Comparison of ENCODE assay signal across 1 cellular context in the genomic region with DNA sequence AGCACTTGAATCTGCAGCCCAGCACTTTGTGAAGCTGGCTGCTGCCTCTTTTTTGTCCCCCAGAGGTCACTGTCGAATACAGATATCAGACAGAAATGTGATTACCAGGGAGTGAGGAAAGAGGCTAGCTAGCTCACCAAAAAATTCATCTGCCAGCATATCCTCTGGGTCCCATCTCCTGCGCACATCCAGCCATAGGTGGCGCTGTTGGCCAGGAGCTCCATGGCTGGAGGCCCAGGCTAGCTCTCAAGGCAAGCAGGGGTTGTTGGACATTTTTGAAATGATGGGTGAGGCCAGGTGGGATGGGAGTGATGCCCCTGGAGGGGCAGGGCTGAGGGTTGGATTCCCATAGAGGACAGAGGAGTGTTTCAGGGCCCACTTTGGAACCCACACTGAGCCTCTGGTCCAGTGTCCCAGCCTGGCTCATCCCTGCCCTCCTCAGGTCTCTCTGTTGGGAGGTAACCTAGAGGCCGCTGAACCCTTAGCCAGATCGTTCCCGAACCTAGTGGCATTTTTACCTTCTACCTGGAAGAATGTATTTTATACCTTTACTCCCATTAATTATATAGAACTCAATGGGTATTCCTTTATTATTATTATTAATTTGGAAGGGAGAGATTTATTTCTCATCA.
TF ChIP-seq lines count a peak whose summit lies in the region.

No MANE protein-coding gene starts in this region.

TF ChIP-seq in GM12878, 131 proteins besides CTCF, POLR2A, EP300 and RAD21 (continued from another document):
- TF ChIP-seq IKZF1 (conservative IDR thresholded peaks at IDR 0.05) (0 out of 2 replicates have a peak, but pooled peaks have one; percentile 7), TARDBP (IDR thresholded peaks at IDR 0.05; ENCODE audit: borderline replicate concordance) (no peak), BMI1 (IDR thresholded peaks at IDR 0.05; ENCODE audit: borderline replicate concordance) (no peak), MEF2A (IDR thresholded peaks at IDR 0.05; ENCODE audit: insufficient read depth, low read depth, low read length) (0 out of 2 replicates have a peak, but pooled peaks have one; percentile 5), STAT1 (conservative IDR thresholded peaks at IDR 0.05) (no peak), CBFB (IDR thresholded peaks at IDR 0.05; ENCODE audit: low read depth) (no peak), CHD1 (IDR thresholded peaks at IDR 0.05; ENCODE audit: low read depth, low read length) (no peak), BHLHE40 (IDR thresholded peaks at IDR 0.05; ENCODE audit: borderline replicate concordance in 1 of 2, low read depth in 2 of 2, low read length in 1 of 2) (0 out of 4 replicates have a peak, but pooled peaks of 1 of the 2 experiments have one; percentile 21), MXI1 (IDR thresholded peaks at IDR 0.05; ENCODE audit: low read depth, low read length) (0 out of 2 replicates have a peak, but pooled peaks have one; percentile 33), SMARCA5 (IDR thresholded peaks at IDR 0.05) (peak; percentile 75; the same call in 1 of the 2 replicates), RCOR1 (conservative IDR thresholded peaks at IDR 0.05; ENCODE audit: low read depth, low read length) (no peak)
- TF ChIP-seq, protein P1, sequence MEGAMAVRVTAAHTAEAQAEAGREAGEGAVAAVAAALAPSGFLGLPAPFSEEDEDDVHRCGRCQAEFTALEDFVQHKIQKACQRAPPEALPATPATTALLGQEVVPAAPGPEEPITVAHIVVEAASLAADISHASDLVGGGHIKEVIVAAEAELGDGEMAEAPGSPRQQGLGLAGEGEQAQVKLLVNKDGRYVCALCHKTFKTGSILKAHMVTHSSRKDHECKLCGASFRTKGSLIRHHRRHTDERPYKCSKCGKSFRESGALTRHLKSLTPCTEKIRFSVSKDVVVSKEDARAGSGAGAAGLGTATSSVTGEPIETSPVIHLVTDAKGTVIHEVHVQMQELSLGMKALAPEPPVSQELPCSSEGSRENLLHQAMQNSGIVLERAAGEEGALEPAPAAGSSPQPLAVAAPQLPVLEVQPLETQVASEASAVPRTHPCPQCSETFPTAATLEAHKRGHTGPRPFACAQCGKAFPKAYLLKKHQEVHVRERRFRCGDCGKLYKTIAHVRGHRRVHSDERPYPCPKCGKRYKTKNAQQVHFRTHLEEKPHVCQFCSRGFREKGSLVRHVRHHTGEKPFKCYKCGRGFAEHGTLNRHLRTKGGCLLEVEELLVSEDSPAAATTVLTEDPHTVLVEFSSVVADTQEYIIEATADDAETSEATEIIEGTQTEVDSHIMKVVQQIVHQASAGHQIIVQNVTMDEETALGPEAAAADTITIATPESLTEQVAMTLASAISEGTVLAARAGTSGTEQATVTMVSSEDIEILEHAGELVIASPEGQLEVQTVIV (IDR thresholded peaks at IDR 0.05; ENCODE audit: borderline replicate concordance, partially characterized antibody), result no peak
- TF ChIP-seq, protein P2, sequence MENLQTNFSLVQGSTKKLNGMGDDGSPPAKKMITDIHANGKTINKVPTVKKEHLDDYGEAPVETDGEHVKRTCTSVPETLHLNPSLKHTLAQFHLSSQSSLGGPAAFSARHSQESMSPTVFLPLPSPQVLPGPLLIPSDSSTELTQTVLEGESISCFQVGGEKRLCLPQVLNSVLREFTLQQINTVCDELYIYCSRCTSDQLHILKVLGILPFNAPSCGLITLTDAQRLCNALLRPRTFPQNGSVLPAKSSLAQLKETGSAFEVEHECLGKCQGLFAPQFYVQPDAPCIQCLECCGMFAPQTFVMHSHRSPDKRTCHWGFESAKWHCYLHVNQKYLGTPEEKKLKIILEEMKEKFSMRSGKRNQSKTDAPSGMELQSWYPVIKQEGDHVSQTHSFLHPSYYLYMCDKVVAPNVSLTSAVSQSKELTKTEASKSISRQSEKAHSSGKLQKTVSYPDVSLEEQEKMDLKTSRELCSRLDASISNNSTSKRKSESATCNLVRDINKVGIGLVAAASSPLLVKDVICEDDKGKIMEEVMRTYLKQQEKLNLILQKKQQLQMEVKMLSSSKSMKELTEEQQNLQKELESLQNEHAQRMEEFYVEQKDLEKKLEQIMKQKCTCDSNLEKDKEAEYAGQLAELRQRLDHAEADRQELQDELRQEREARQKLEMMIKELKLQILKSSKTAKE (IDR thresholded peaks at IDR 0.05; ENCODE audit: low read depth, poor library complexity, severe bottlenecking), result peak; percentile 20
